Comparison of ENCODE assay signal across 22 cellular contexts in genomic region chr15:87722941-87723691, GRCh38.
DNase-seq lines count a peak whose midpoint lies in the region; ATAC-seq, FAIRE-seq and TF ChIP-seq lines count a peak whose summit lies in the region.
"Had no signal": no experiment of that assay in that cellular context is flagged by ENCODE, and none has a peak within 500 bp of the region (broad histone marks: within the 10 kb centered on the region; RNA-seq: fewer than 3 reads in every experiment).

No MANE protein-coding gene starts in this region.

- H3K27me3 ChIP-seq in astrocyte (ENCODE audit: insufficient read depth, low read length), result no peaks in the 10 kb centered on the region
- H3K27me3 ChIP-seq in psoas muscle (ENCODE audit: insufficient read depth in 3 of 3, low read length in 2 of 3), result no peaks in the 10 kb centered on the region
- H3K27me3 ChIP-seq: foreskin keratinocyte, upper lobe of left lung had no signal

- H3K4me1 Mint-ChIP-seq in astrocyte (ENCODE audit: low read depth, unreplicated experiment) (peaks cover 10% of the 10 kb centered on the region), T-cell (peaks cover 0 to 2% (median 0%) of the 10 kb centered on the region in 3 donors)

- 17 to 23% (median 21%) methylated on average over 1 of the region's 1 CpG for WGBS in psoas muscle, 3 donors

- H3K4me3 Mint-ChIP-seq in astrocyte (ENCODE audit: unreplicated experiment), result no peak overlapping the region
- no peak overlapping the region for H3K4me3 Mint-ChIP-seq in T-cell
- H3K4me3 Mint-ChIP-seq: CD14-positive monocyte; naive thymus-derived CD4-positive, alpha-beta T cell had no signal

- H3K36me3 ChIP-seq in astrocyte (ENCODE audit: insufficient read depth, low read length), result no peaks in the 10 kb centered on the region
- no peaks in the 10 kb centered on the region for H3K36me3 ChIP-seq in psoas muscle (ENCODE audit: insufficient read depth in 1 of 2, low read depth in 1 of 2)
- H3K36me3 ChIP-seq: prostate gland, upper lobe of left lung had no signal

- intact Hi-C loops in psoas muscle (cut with DNase I), result no loop called here

- no peak overlapping the region for H3K4me2 ChIP-seq in astrocyte (ENCODE audit: low read length)

- CTCF ChIA-PET in T-cell (lab: Charles Lee), result no interaction called here

- POLR2A ChIA-PET in T-cell (lab: Charles Lee), result no interaction called here

- H3K4me1 ChIP-seq in astrocyte (ENCODE audit: insufficient read depth, low read length) (peaks cover 3% of the 10 kb centered on the region), psoas muscle (no peaks in the 10 kb centered on the region)
- H3K4me1 ChIP-seq: foreskin keratinocyte, prostate gland, upper lobe of left lung had no signal

- no peaks in the 10 kb centered on the region for H4K20me1 ChIP-seq in astrocyte (ENCODE audit: insufficient read depth, low read length)

- H3K27ac ChIP-seq in astrocyte (ENCODE audit: low read depth, low read length), result no peak overlapping the region
- no peak overlapping the region for H3K27ac ChIP-seq in psoas muscle
- H3K27ac ChIP-seq: foreskin keratinocyte, prostate gland, upper lobe of left lung had no signal

- no peaks in the 10 kb centered on the region for H3K36me3 Mint-ChIP-seq in astrocyte (ENCODE audit: low read depth, unreplicated experiment)
- H3K36me3 Mint-ChIP-seq in T-cell, result no peaks in the 10 kb centered on the region
- H3K36me3 Mint-ChIP-seq: CD14-positive monocyte; naive thymus-derived CD4-positive, alpha-beta T cell had no signal

- peaks cover 12% of the 10 kb centered on the region for H3K27me3 Mint-ChIP-seq in astrocyte (ENCODE audit: low read depth, unreplicated experiment)
- H3K27me3 Mint-ChIP-seq in T-cell, result peaks cover 3 to 5% of the 10 kb centered on the region in 2 donors
- H3K27me3 Mint-ChIP-seq: naive thymus-derived CD4-positive, alpha-beta T cell had no signal

- no peak overlapping the region for H3K9ac ChIP-seq in astrocyte (ENCODE audit: low read length)

- FAIRE-seq in astrocyte (lab: Jason Lieb, UNC), result no peak
- FAIRE-seq: endothelial cell of umbilical vein, RCC 7860 had no signal

- no peaks in the 10 kb centered on the region for H3K9me3 Mint-ChIP-seq in astrocyte (ENCODE audit: unreplicated experiment)
- H3K9me3 Mint-ChIP-seq in T-cell, result peaks cover 0 to 4% (median 0%) of the 10 kb centered on the region in 3 donors

- H3K4me3 ChIP-seq in astrocyte (ENCODE audit: insufficient read depth, low read depth, low read length), result no peak overlapping the region
- H3K4me3 ChIP-seq in psoas muscle, result no peak overlapping the region
- H3K4me3 ChIP-seq: prostate gland, upper lobe of left lung had no signal

- H3K9me3 ChIP-seq in astrocyte (ENCODE audit: insufficient read depth, low read depth, low read length), result no peaks in the 10 kb centered on the region
- H3K9me3 ChIP-seq in psoas muscle, result no peaks in the 10 kb centered on the region
- H3K9me3 ChIP-seq: prostate gland, upper lobe of left lung had no signal

- peak; percentile 39 for DNase-seq in NCI-H748 (lab: John Stamatoyannopoulos, UW; ENCODE audit: unreplicated experiment)
- no peak for DNase-seq in NCI-H748 treated with DMSO at 0.1 percent for 48 hours (lab: John Stamatoyannopoulos, UW)
- DNase-seq in NCI-H226, result peak; percentile 87
- DNase-seq in astrocyte (ENCODE audit: low read depth), result peak; percentile 16
- no peak for DNase-seq in psoas muscle
- no peak for DNase-seq in T-cell
- DNase-seq: 8988T; activated effector memory CD4-positive, alpha-beta T cell treated with Interleukin-2 at 50 U/mL for 16 hours; amniotic stem cell; foreskin keratinocyte; KG1; naive thymus-derived CD4-positive, alpha-beta T cell; NCI-H774; stimulated activated naive CD4-positive, alpha-beta T cell; upper lobe of left lung had no signal

- ATAC-seq in psoas muscle (peak; percentile 51 to 67 (median 56)), T-cell (replicated peaks in 1 of 4) (no peak), HG03095 (IDR thresholded peaks at IDR 0.05; ENCODE audit: unreplicated experiment) (no peak), GM18873 (IDR thresholded peaks at IDR 0.05; ENCODE audit: low FRiP score, unreplicated experiment) (no peak)
- ATAC-seq: activated CD4-positive, CD25-positive, alpha-beta regulatory T cell treated with anti-CD3 and anti-CD28 coated beads, Interleukin-2, amount 50 U/mL, for 24 hours; foreskin keratinocyte; naive thymus-derived CD4-positive, alpha-beta T cell had no signal

- H3K27ac Mint-ChIP-seq in astrocyte (ENCODE audit: unreplicated experiment) (no peak overlapping the region), T-cell (no peak overlapping the region)
- H3K27ac Mint-ChIP-seq: naive thymus-derived CD4-positive, alpha-beta T cell had no signal

- no peak overlapping the region for H2AFZ ChIP-seq in astrocyte (ENCODE audit: low read depth, low read length)

- no peaks in the 10 kb centered on the region for H3K79me2 ChIP-seq in astrocyte (ENCODE audit: insufficient read depth, low read length)

- no peak for TF ChIP-seq CTCF in astrocyte (IDR thresholded peaks at IDR 0.05; ENCODE audit: insufficient read depth, low read depth, low read length)
- no peak for TF ChIP-seq CTCF in psoas muscle (IDR thresholded peaks at IDR 0.05)

Comparison
In these comparisons a context has a peak if more than half of its experiments do, and no peak if none do; other contexts are left out.
1. DNase-seq: peak in NCI-H748 (single experiment), NCI-H226 (single experiment) and astrocyte (single experiment); none in NCI-H748 treated with DMSO at 0.1 percent for 48 hours (single experiment), psoas muscle (0 of 2) and T-cell (0 of 34).
2. ATAC-seq: peak in psoas muscle (4 of 4); none in T-cell (0 of 4), HG03095 (single experiment) and GM18873 (single experiment).